Comparison of ENCODE assay signal across 17 cellular contexts in genomic region chr12:19045421-19045820, GRCh38.
"Had no signal": no experiment of that assay in that cellular context is flagged by ENCODE, and none has a peak within 500 bp of the region (broad histone marks: within the 10 kb centered on the region; RNA-seq: fewer than 3 reads in every experiment).

No MANE protein-coding gene starts in this region.

- H3K4me1 Mint-ChIP-seq: activated CD4-positive, alpha-beta T cell treated with anti-CD3 and anti-CD28 coated beads, Interleukin-2, amount 10 ng/mL, durations not matched to agents 7 days and 5 days; naive thymus-derived CD4-positive, alpha-beta T cell had no signal

- H3K4me1 ChIP-seq: breast epithelium, gastrocnemius medialis, psoas muscle had no signal

- H3K4me3 ChIP-seq: breast epithelium, gastrocnemius medialis, lung, psoas muscle had no signal

- H3K36me3 Mint-ChIP-seq: naive thymus-derived CD4-positive, alpha-beta T cell had no signal

- H3K27me3 ChIP-seq: breast epithelium, gastrocnemius medialis had no signal

- H3K27ac Mint-ChIP-seq: activated CD4-positive, alpha-beta T cell treated with anti-CD3 and anti-CD28 coated beads, Interleukin-2, amount 10 ng/mL, durations not matched to agents 7 days and 5 days; activated T-helper 2 cell treated with anti-CD3 and anti-CD28 coated beads, Interferon-gamma antibody, Interleukin-2, Interleukin-4, amounts not matched to agents 10 μg/mL and 5 μg/mL and 100 μg/mL, durations not matched to agents 14 hours and 24 hours and 36 hours; naive thymus-derived CD4-positive, alpha-beta T cell had no signal

- DNase-seq: activated CD4-positive, alpha-beta T cell treated with anti-CD3 and anti-CD28 coated beads, Interleukin-2, amount 10 ng/mL, durations not matched to agents 7 days and 5 days; activated CD4-positive, CD25-positive, alpha-beta regulatory T cell; activated CD8-positive, alpha-beta memory T cell treated with anti-CD3 and anti-CD28 coated beads for 24 hours; activated naive CD4-positive, alpha-beta T cell treated with anti-CD3 and anti-CD28 coated beads, Interleukin-2, amount 50 U/mL, for 16 hours; activated T-cell treated with anti-CD3 and anti-CD28 coated beads for 4 hours; amniotic stem cell; gastrocnemius medialis; kidney; naive thymus-derived CD4-positive, alpha-beta T cell; nucleus accumbens; psoas muscle; stimulated activated CD4-positive, alpha-beta T cell treated with anti-CD3 and anti-CD28 coated beads, Interleukin-2, amount 100 ng/mL, for 48 hours; stimulated activated naive CD8-positive, alpha-beta T cell treated with anti-CD3 and anti-CD28 coated beads, Interleukin-15, Interleukin-2, amounts not matched to agents 100 U/mL and 50 U/mL, for 24 hours; T-helper 2 cell had no signal

- H3K27me3 Mint-ChIP-seq: activated CD4-positive, alpha-beta T cell treated with anti-CD3 and anti-CD28 coated beads, Interleukin-2, amount 10 ng/mL, durations not matched to agents 7 days and 5 days; naive thymus-derived CD4-positive, alpha-beta T cell had no signal

- H3K27ac ChIP-seq: breast epithelium, gastrocnemius medialis, psoas muscle had no signal

- H3K9me3 Mint-ChIP-seq: activated CD4-positive, alpha-beta T cell treated with anti-CD3 and anti-CD28 coated beads, Interleukin-2, amount 10 ng/mL, durations not matched to agents 7 days and 5 days; activated T-helper 2 cell treated with anti-CD3 and anti-CD28 coated beads, Interferon-gamma antibody, Interleukin-2, Interleukin-4, amounts not matched to agents 10 μg/mL and 5 μg/mL and 100 μg/mL, durations not matched to agents 14 hours and 24 hours and 36 hours had no signal

- H3K36me3 ChIP-seq: breast epithelium, gastrocnemius medialis had no signal

- H3K9me3 ChIP-seq: breast epithelium, gastrocnemius medialis, psoas muscle had no signal

- ATAC-seq: gastrocnemius medialis; naive thymus-derived CD4-positive, alpha-beta T cell; psoas muscle; stimulated activated naive CD8-positive, alpha-beta T cell treated with anti-CD3 and anti-CD28 coated beads, Interleukin-15, Interleukin-2, amounts not matched to agents 100 U/mL and 50 U/mL, for 24 hours had no signal

- H3K4me3 Mint-ChIP-seq: activated CD4-positive, alpha-beta T cell treated with anti-CD3 and anti-CD28 coated beads, Interleukin-2, amount 10 ng/mL, durations not matched to agents 7 days and 5 days; naive thymus-derived CD4-positive, alpha-beta T cell had no signal
